Comparison of ENCODE assay signal across 14 cellular contexts in the genomic region with DNA sequence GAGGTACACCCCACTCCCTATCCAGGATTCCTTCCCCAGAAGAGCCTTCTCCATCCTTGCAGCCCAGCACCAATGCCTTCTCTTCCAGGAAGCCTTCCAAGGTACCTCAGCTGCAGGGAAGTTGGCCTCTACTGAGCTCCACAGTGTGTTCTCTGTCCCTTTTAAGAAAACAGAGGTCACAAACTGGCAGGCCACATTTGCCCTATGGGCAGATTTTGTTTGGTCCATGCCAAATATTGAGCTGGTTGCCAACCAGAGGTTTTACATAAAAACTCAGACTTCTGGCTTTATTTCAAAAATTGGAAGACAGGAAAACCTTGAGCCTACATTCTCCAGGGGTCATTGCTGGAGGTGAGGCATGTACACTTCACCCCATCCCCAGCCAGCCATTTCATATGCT. TPM values are rescaled to one million over a fixed set of nuclear protein-coding genes. Genes with fewer than 3 reads are reported as not detected.
DNase-seq lines count a peak whose midpoint lies in the region; ATAC-seq and TF ChIP-seq lines count a peak whose summit lies in the region.
"Had no signal": no experiment of that assay in that cellular context is flagged by ENCODE, and none has a peak within 500 bp of the region (broad histone marks: within the 10 kb centered on the region; RNA-seq: fewer than 3 reads in every experiment).

No MANE protein-coding gene starts in this region.

- TF ChIP-seq POLR2A in upper lobe of left lung (IDR thresholded peaks at IDR 0.05), result no peak

- H3K4me1 ChIP-seq in heart right ventricle (peaks cover 48 to 89% (median 80%) of the 10 kb centered on the region in 9 donors), endodermal cell (ENCODE audit: control insufficient read depth, insufficient read depth, low read length) (peaks cover 28% of the 10 kb centered on the region), upper lobe of left lung (peaks cover 75 to 79% (median 78%) of the 10 kb centered on the region in 4 donors)
- H3K4me1 ChIP-seq in CD4-positive, alpha-beta memory T cell (ENCODE audit: insufficient read depth, low read length), result no peaks in the 10 kb centered on the region

- H3K27ac Mint-ChIP-seq in endodermal cell (no peak overlapping the region), osteocyte (ENCODE audit: unreplicated experiment) (peak overlapping the region; percentile 94)
- H3K27ac Mint-ChIP-seq in activated CD4-positive, alpha-beta memory T cell treated with anti-CD3 and anti-CD28 coated beads for 36 hours, result no peak overlapping the region
- peak overlapping the region in 1 of 7 donors; percentile 53 for H3K27ac Mint-ChIP-seq in CD4-positive, alpha-beta memory T cell
- H3K27ac Mint-ChIP-seq: activated CD4-positive, alpha-beta T cell treated with anti-CD3 and anti-CD28 coated beads for 36 hours; stimulated activated naive CD8-positive, alpha-beta T cell treated with anti-CD3 and anti-CD28 coated beads, Interleukin-15, amount 100 ng/mL, for 72 hours had no signal

- intact Hi-C loops in heart right ventricle (cut with DNase I) (no loop called here), Right ventricle myocardium superior (cut with DNase I) (no loop called here)
- intact Hi-C loops in activated CD4-positive, alpha-beta memory T cell treated with anti-CD3 and anti-CD28 coated beads for 36 hours (cut with micrococcal nuclease), result no loop called here
- intact Hi-C loops in CD4-positive, alpha-beta memory T cell (cut with micrococcal nuclease), result no loop called here

- CTCF ChIA-PET in activated CD4-positive, alpha-beta memory T cell treated with anti-CD3 and anti-CD28 coated beads for 36 hours (lab: Charles Lee), result no interaction called here
- CTCF ChIA-PET in CD4-positive, alpha-beta memory T cell (lab: Charles Lee; ENCODE audit: partially characterized antibody), result no interaction called here

- H3K4me3 ChIP-seq in heart right ventricle (no peak overlapping the region), endodermal cell (ENCODE audit: low read length) (peak overlapping the region; percentile 48), upper lobe of left lung (no peak overlapping the region)
- no peak overlapping the region for H3K4me3 ChIP-seq in CD4-positive, alpha-beta memory T cell (ENCODE audit: low read length in 2 of 2)

- no peaks in the 10 kb centered on the region for H3K9me3 ChIP-seq in heart right ventricle
- H3K9me3 ChIP-seq in endodermal cell (ENCODE audit: control insufficient read depth, low read length), result no peaks in the 10 kb centered on the region
- H3K9me3 ChIP-seq in upper lobe of left lung, result no peaks in the 10 kb centered on the region
- no peaks in the 10 kb centered on the region for H3K9me3 ChIP-seq in CD4-positive, alpha-beta memory T cell (ENCODE audit: control insufficient read depth in 1 of 2, low read length in 2 of 2)

- H3K36me3 ChIP-seq in heart right ventricle (peaks cover 0 to 35% (median 0%) of the 10 kb centered on the region in 9 donors), endodermal cell (ENCODE audit: control insufficient read depth, insufficient read depth, low read length) (peaks cover 28% of the 10 kb centered on the region), upper lobe of left lung (no peaks in the 10 kb centered on the region)
- no peaks in the 10 kb centered on the region for H3K36me3 ChIP-seq in CD4-positive, alpha-beta memory T cell (ENCODE audit: insufficient read depth, low read length)

- H3K27me3 ChIP-seq in heart right ventricle, result no peaks in the 10 kb centered on the region
- H3K27me3 ChIP-seq in endodermal cell (ENCODE audit: control insufficient read depth, insufficient read depth, low read length, poor library complexity, severe bottlenecking), result no peaks in the 10 kb centered on the region
- H3K27me3 ChIP-seq in upper lobe of left lung, result no peaks in the 10 kb centered on the region
- H3K27me3 ChIP-seq in CD4-positive, alpha-beta memory T cell (ENCODE audit: insufficient read depth, low read length), result no peaks in the 10 kb centered on the region

- no peak for TF ChIP-seq EP300 in upper lobe of left lung (IDR thresholded peaks at IDR 0.05)

- no peaks in the 10 kb centered on the region for H3K9me3 Mint-ChIP-seq in endodermal cell
- no peaks in the 10 kb centered on the region for H3K9me3 Mint-ChIP-seq in osteocyte (ENCODE audit: unreplicated experiment)
- H3K9me3 Mint-ChIP-seq in activated CD4-positive, alpha-beta memory T cell treated with anti-CD3 and anti-CD28 coated beads for 36 hours, result no peaks in the 10 kb centered on the region
- H3K9me3 Mint-ChIP-seq in CD4-positive, alpha-beta memory T cell, result no peaks in the 10 kb centered on the region
- H3K9me3 Mint-ChIP-seq: brain; stimulated activated naive CD8-positive, alpha-beta T cell treated with anti-CD3 and anti-CD28 coated beads, Interleukin-15, amount 100 ng/mL, for 72 hours had no signal

- H3K4me3 Mint-ChIP-seq in endodermal cell (no peak overlapping the region), osteocyte (ENCODE audit: unreplicated experiment) (no peak overlapping the region)
- no peak overlapping the region for H3K4me3 Mint-ChIP-seq in activated CD4-positive, alpha-beta memory T cell treated with anti-CD3 and anti-CD28 coated beads for 36 hours
- H3K4me3 Mint-ChIP-seq in CD4-positive, alpha-beta memory T cell, result no peak overlapping the region
- H3K4me3 Mint-ChIP-seq: activated CD4-positive, alpha-beta T cell treated with anti-CD3 and anti-CD28 coated beads for 36 hours; stimulated activated naive CD8-positive, alpha-beta T cell treated with anti-CD3 and anti-CD28 coated beads, Interleukin-15, amount 100 ng/mL, for 72 hours had no signal

- H3K27ac ChIP-seq in heart right ventricle (peak overlapping the region; percentile 52 to 93 (median 85)), endodermal cell (ENCODE audit: low read depth, low read length) (no peak overlapping the region), upper lobe of left lung (peak overlapping the region; percentile 61 to 91 (median 84))
- no peak overlapping the region for H3K27ac ChIP-seq in CD4-positive, alpha-beta memory T cell (ENCODE audit: low read depth, low read length)

- POLR2A ChIA-PET in activated CD4-positive, alpha-beta memory T cell treated with anti-CD3 and anti-CD28 coated beads for 36 hours (lab: Charles Lee), result no interaction called here
- POLR2A ChIA-PET in CD4-positive, alpha-beta memory T cell (lab: Charles Lee; ENCODE audit: partially characterized antibody), result no interaction called here

- H3K27me3 Mint-ChIP-seq in endodermal cell (ENCODE audit: insufficient read depth) (no peaks in the 10 kb centered on the region), osteocyte (ENCODE audit: unreplicated experiment) (no peaks in the 10 kb centered on the region)
- no peaks in the 10 kb centered on the region for H3K27me3 Mint-ChIP-seq in activated CD4-positive, alpha-beta memory T cell treated with anti-CD3 and anti-CD28 coated beads for 36 hours
- no peaks in the 10 kb centered on the region for H3K27me3 Mint-ChIP-seq in CD4-positive, alpha-beta memory T cell
- H3K27me3 Mint-ChIP-seq: activated CD4-positive, alpha-beta T cell treated with anti-CD3 and anti-CD28 coated beads for 36 hours; brain; stimulated activated naive CD8-positive, alpha-beta T cell treated with anti-CD3 and anti-CD28 coated beads, Interleukin-15, amount 100 ng/mL, for 72 hours had no signal

- H3K4me1 Mint-ChIP-seq in endodermal cell (peaks cover 41% of the 10 kb centered on the region), osteocyte (ENCODE audit: unreplicated experiment) (peaks cover 65% of the 10 kb centered on the region)
- no peaks in the 10 kb centered on the region for H3K4me1 Mint-ChIP-seq in activated CD4-positive, alpha-beta memory T cell treated with anti-CD3 and anti-CD28 coated beads for 36 hours (ENCODE audit: low read depth)
- no peaks in the 10 kb centered on the region for H3K4me1 Mint-ChIP-seq in CD4-positive, alpha-beta memory T cell
- H3K4me1 Mint-ChIP-seq: activated CD4-positive, alpha-beta T cell treated with anti-CD3 and anti-CD28 coated beads for 36 hours; stimulated activated naive CD8-positive, alpha-beta T cell treated with anti-CD3 and anti-CD28 coated beads, Interleukin-15, amount 100 ng/mL, for 72 hours had no signal

- ATAC-seq in heart right ventricle (no peak), Right ventricle myocardium superior (ENCODE audit: poor library complexity) (no peak), upper lobe of left lung (ENCODE audit: low FRiP score in 2 of 2) (no peak)
- ATAC-seq: activated CD4-positive, alpha-beta T cell treated with anti-CD3 and anti-CD28 coated beads for 36 hours; stimulated activated naive CD8-positive, alpha-beta T cell treated with anti-CD3 and anti-CD28 coated beads, Interleukin-15, amount 100 ng/mL, for 72 hours had no signal

- H3K36me3 Mint-ChIP-seq in endodermal cell (ENCODE audit: low read depth), result peaks cover 7% of the 10 kb centered on the region
- no peaks in the 10 kb centered on the region for H3K36me3 Mint-ChIP-seq in osteocyte (ENCODE audit: unreplicated experiment)
- no peaks in the 10 kb centered on the region for H3K36me3 Mint-ChIP-seq in activated CD4-positive, alpha-beta memory T cell treated with anti-CD3 and anti-CD28 coated beads for 36 hours
- no peaks in the 10 kb centered on the region for H3K36me3 Mint-ChIP-seq in CD4-positive, alpha-beta memory T cell

- TF ChIP-seq CTCF in heart right ventricle (IDR thresholded peaks at IDR 0.05) (no peak), endodermal cell (conservative IDR thresholded peaks at IDR 0.05) (no peak), osteocyte (IDR thresholded peaks at IDR 0.05) (no peak), upper lobe of left lung (IDR thresholded peaks at IDR 0.05) (no peak)

- DNase-seq in heart right ventricle (no peak), Right ventricle myocardium superior (no peak), endodermal cell (no peak), osteocyte (ENCODE audit: extremely low spot score, unreplicated experiment) (no peak), upper lobe of left lung (no peak), H4 (ENCODE audit: low spot score) (no peak)
- DNase-seq in activated CD4-positive, alpha-beta memory T cell treated with anti-CD3 and anti-CD28 coated beads for 36 hours, result no peak
- no peak for DNase-seq in CD4-positive, alpha-beta memory T cell
- DNase-seq: activated CD4-positive, alpha-beta T cell treated with anti-CD3 and anti-CD28 coated beads for 36 hours; activated T-cell treated with anti-CD3 and anti-CD28 coated beads, Interleukin-2, amount 50 U/mL, for 48 hours; KBM-7; NCI-H187 treated with DMSO at 0.1 percent for 48 hours; stimulated activated naive CD8-positive, alpha-beta T cell treated with anti-CD3 and anti-CD28 coated beads, Interleukin-15, amount 100 ng/mL, for 72 hours had no signal

- no peak overlapping the region for H3K9ac ChIP-seq in endodermal cell (ENCODE audit: extremely low read depth, low read length, poor library complexity, severe bottlenecking)

RNA-seq across cellular contexts. Expression of a gene that starts 9.0 kb away (rescaled TPM):
- total RNA-seq in heart right ventricle, result 10 to 100 TPM; 50.3 to 86.1 (median 61.5) TPM
- 10 to 100 TPM; 14.8 to 15.9 TPM for polyA plus RNA-seq in heart right ventricle
- total RNA-seq in Right ventricle myocardium superior, result 50.8 TPM
- 10 to 100 TPM; 53.3 to 71.7 TPM for total RNA-seq in endodermal cell
- 40.7 TPM for polyA plus RNA-seq in endodermal cell (2013, experiment 1 of 2)
- 37.5 TPM for polyA plus RNA-seq in endodermal cell (2013, experiment 2 of 2)
- 110 and 118 TPM in 2 replicates for total RNA-seq in osteocyte
- 100 to 1,000 TPM in 5 of 6 donors, 10 to 100 TPM in 1; 81.7 to 265 (median 166) TPM for total RNA-seq in upper lobe of left lung
- total RNA-seq in activated CD4-positive, alpha-beta memory T cell treated with anti-CD3 and anti-CD28 coated beads for 36 hours, result 1 to 10 TPM; 2.5 to 2.6 TPM
- total RNA-seq in H4 (2014; rRNA removed; shearing (Covaris generic)), result 18.8 and 26.6 TPM in 2 replicates
- total RNA-seq in CD4-positive, alpha-beta memory T cell, result under 1 TPM; 0.35 to 0.64 TPM
- under 1 TPM in 1 of 2 donors, not detected in 1; 0.29 TPM for polyA plus RNA-seq in CD4-positive, alpha-beta memory T cell

RNA-seq across cellular contexts. Expression of a gene that starts 49.4 kb away (rescaled TPM):
- total RNA-seq in heart right ventricle, result 1,000 to 10,000 TPM in 9 of 10 donors, 100 to 1,000 TPM in 1; 984 to 1,344 (median 1,239) TPM
- polyA plus RNA-seq in heart right ventricle, result 1,000 to 10,000 TPM; 1,373 to 4,233 TPM
- 1,133 TPM for total RNA-seq in Right ventricle myocardium superior
- total RNA-seq in endodermal cell, result 1,000 to 10,000 TPM; 2,313 to 2,316 TPM
- 1,931 TPM for polyA plus RNA-seq in endodermal cell (2013, experiment 1 of 2)
- 1,875 TPM for polyA plus RNA-seq in endodermal cell (2013, experiment 2 of 2)
- total RNA-seq in osteocyte, result 1,748 and 1,798 TPM in 2 replicates
- total RNA-seq in upper lobe of left lung, result 1,000 to 10,000 TPM in 5 of 6 donors, 100 to 1,000 TPM in 1; 806 to 1,982 (median 1,727) TPM
- 1,000 to 10,000 TPM; 3,748 to 3,882 TPM for total RNA-seq in activated CD4-positive, alpha-beta memory T cell treated with anti-CD3 and anti-CD28 coated beads for 36 hours
- 2,476 and 2,863 TPM in 2 replicates for total RNA-seq in H4 (2014; rRNA removed; shearing (Covaris generic))
- total RNA-seq in CD4-positive, alpha-beta memory T cell, result 1,000 to 10,000 TPM; 5,260 to 5,575 TPM
- 1,000 to 10,000 TPM; 7,865 to 9,996 TPM for polyA plus RNA-seq in CD4-positive, alpha-beta memory T cell

Comparison
In these comparisons a context has a peak if more than half of its experiments do, and no peak if none do; other contexts are left out.
1. H3K27ac ChIP-seq: peak in heart right ventricle (10 of 10) and upper lobe of left lung (4 of 4); none in endodermal cell (single experiment) and CD4-positive, alpha-beta memory T cell (single experiment).